13 cellular contexts compared by ENCODE assay signal in genomic region chr7:144656960-144657359, GRCh38.
A peak's percentile ranks its signal among the peaks of the same experiment; 100 is the strongest.
DNase-seq lines count a peak whose midpoint lies in the region; ATAC-seq, FAIRE-seq and TF ChIP-seq lines count a peak whose summit lies in the region.
"Had no signal": no experiment of that assay in that cellular context is flagged by ENCODE, and none has a peak within 500 bp of the region (broad histone marks: within the 10 kb centered on the region; RNA-seq: fewer than 3 reads in every experiment).

No MANE protein-coding gene starts in this region.

- intact Hi-C loops in activated CD8-positive, alpha-beta T cell treated with anti-CD3 and anti-CD28 coated beads for 36 hours (cut with micrococcal nuclease), result no loop called here

- no peak overlapping the region for H3K4me3 ChIP-seq in NB4 (ENCODE audit: low read depth, low read length)
- H3K4me3 ChIP-seq: colonic mucosa, lung, vagina had no signal

- CTCF ChIA-PET in activated CD8-positive, alpha-beta T cell treated with anti-CD3 and anti-CD28 coated beads for 36 hours (lab: Charles Lee), result no interaction called here
- CTCF ChIA-PET in activated CD8-positive, alpha-beta T cell treated with anti-CD3 and anti-CD28 coated beads, Interleukin-2, amount 10 ng/mL, durations not matched to agents 7 days and 5 days (lab: Charles Lee), result interaction anchor here (0.6 kb wide), 1 partner anchor 311 kb away, joined by 3 read pairs; no protein-coding TSS in a partner anchor

- no peak overlapping the region for H3K4me3 Mint-ChIP-seq in activated CD8-positive, alpha-beta T cell treated with anti-CD3 and anti-CD28 coated beads for 36 hours
- H3K4me3 Mint-ChIP-seq in activated CD8-positive, alpha-beta T cell treated with anti-CD3 and anti-CD28 coated beads, Interleukin-2, amount 10 ng/mL, durations not matched to agents 7 days and 5 days, result no peak overlapping the region
- H3K4me3 Mint-ChIP-seq in HFFc6, result no peak overlapping the region

- ATAC-seq in activated CD8-positive, alpha-beta T cell treated with anti-CD3 and anti-CD28 coated beads for 36 hours, result no peak
- ATAC-seq in activated CD8-positive, alpha-beta T cell treated with anti-CD3 and anti-CD28 coated beads, Interleukin-2, amount 10 ng/mL, durations not matched to agents 7 days and 5 days, result no peak
- peak; percentile 70 for ATAC-seq in HG02571 (IDR thresholded peaks at IDR 0.05; ENCODE audit: unreplicated experiment)
- ATAC-seq: foreskin keratinocyte had no signal

- H3K9me3 Mint-ChIP-seq in activated CD8-positive, alpha-beta T cell treated with anti-CD3 and anti-CD28 coated beads for 36 hours, result no peaks in the 10 kb centered on the region
- H3K9me3 Mint-ChIP-seq in activated CD8-positive, alpha-beta T cell treated with anti-CD3 and anti-CD28 coated beads, Interleukin-2, amount 10 ng/mL, durations not matched to agents 7 days and 5 days (ENCODE audit: insufficient read depth), result no peaks in the 10 kb centered on the region
- peaks cover 35% of the 10 kb centered on the region for H3K9me3 Mint-ChIP-seq in HFFc6

- no peak for TF ChIP-seq CTCF in activated CD8-positive, alpha-beta T cell treated with anti-CD3 and anti-CD28 coated beads for 36 hours (IDR thresholded peaks at IDR 0.05)
- no peak for TF ChIP-seq CTCF in NB4 (IDR thresholded peaks at IDR 0.05; ENCODE audit: low read depth, low read length)
- no peak for TF ChIP-seq CTCF in HFFc6 (IDR thresholded peaks at IDR 0.05)

- POLR2A ChIA-PET in activated CD8-positive, alpha-beta T cell treated with anti-CD3 and anti-CD28 coated beads for 36 hours (lab: Charles Lee), result no interaction called here
- POLR2A ChIA-PET in activated CD8-positive, alpha-beta T cell treated with anti-CD3 and anti-CD28 coated beads, Interleukin-2, amount 10 ng/mL, durations not matched to agents 7 days and 5 days (lab: Charles Lee), result no interaction called here

- H3K36me3 Mint-ChIP-seq in activated CD8-positive, alpha-beta T cell treated with anti-CD3 and anti-CD28 coated beads for 36 hours (ENCODE audit: low read depth), result no peaks in the 10 kb centered on the region
- H3K36me3 Mint-ChIP-seq in activated CD8-positive, alpha-beta T cell treated with anti-CD3 and anti-CD28 coated beads, Interleukin-2, amount 10 ng/mL, durations not matched to agents 7 days and 5 days (ENCODE audit: low read depth), result no peaks in the 10 kb centered on the region
- no peaks in the 10 kb centered on the region for H3K36me3 Mint-ChIP-seq in HFFc6 (ENCODE audit: low read depth)

- no peak overlapping the region for H3K27ac Mint-ChIP-seq in activated CD8-positive, alpha-beta T cell treated with anti-CD3 and anti-CD28 coated beads for 36 hours
- H3K27ac Mint-ChIP-seq in activated CD8-positive, alpha-beta T cell treated with anti-CD3 and anti-CD28 coated beads, Interleukin-2, amount 10 ng/mL, durations not matched to agents 7 days and 5 days, result no peak overlapping the region
- H3K27ac Mint-ChIP-seq in HFFc6, result no peak overlapping the region

- H3K27me3 Mint-ChIP-seq in activated CD8-positive, alpha-beta T cell treated with anti-CD3 and anti-CD28 coated beads for 36 hours, result no peaks in the 10 kb centered on the region
- no peaks in the 10 kb centered on the region for H3K27me3 Mint-ChIP-seq in activated CD8-positive, alpha-beta T cell treated with anti-CD3 and anti-CD28 coated beads, Interleukin-2, amount 10 ng/mL, durations not matched to agents 7 days and 5 days (ENCODE audit: low read depth)
- no peaks in the 10 kb centered on the region for H3K27me3 Mint-ChIP-seq in HFFc6 (ENCODE audit: insufficient read depth)

- H3K4me1 Mint-ChIP-seq in activated CD8-positive, alpha-beta T cell treated with anti-CD3 and anti-CD28 coated beads for 36 hours (ENCODE audit: low read depth), result no peaks in the 10 kb centered on the region
- peaks cover 2% of the 10 kb centered on the region for H3K4me1 Mint-ChIP-seq in activated CD8-positive, alpha-beta T cell treated with anti-CD3 and anti-CD28 coated beads, Interleukin-2, amount 10 ng/mL, durations not matched to agents 7 days and 5 days (ENCODE audit: low read depth)
- no peaks in the 10 kb centered on the region for H3K4me1 Mint-ChIP-seq in HFFc6 (ENCODE audit: low read depth)

- FAIRE-seq in H54 (lab: Jason Lieb, UNC), result no peak
- FAIRE-seq: TTC549 had no signal

- TF ChIP-seq POLR2A in NB4 (IDR thresholded peaks at IDR 0.05; ENCODE audit: extremely low read depth, insufficient read length), result no peak
- TF ChIP-seq POLR2A in H54 (IDR thresholded peaks at IDR 0.05; ENCODE audit: low read depth, low read length), result no peak

- peak; percentile 4 for DNase-seq in activated CD8-positive, alpha-beta T cell treated with anti-CD3 and anti-CD28 coated beads for 36 hours
- DNase-seq in activated CD8-positive, alpha-beta T cell treated with anti-CD3 and anti-CD28 coated beads, Interleukin-2, amount 10 ng/mL, durations not matched to agents 7 days and 5 days, result no peak
- DNase-seq in NB4 (ENCODE audit: low read depth) (peak; percentile 31), pons (ENCODE audit: low spot score) (peak; percentile 7), NCI-H2029 treated with DMSO at 0.1 percent for 48 hours (lab: John Stamatoyannopoulos, UW) (no peak), H54 (ENCODE audit: insufficient read length, low spot score) (no peak), HFFc6 (no peak)
- DNase-seq: colonic mucosa, foreskin keratinocyte had no signal

Comparison
In these comparisons a context has a peak if more than half of its experiments do, and no peak if none do; other contexts are left out.
1. DNase-seq: peak in activated CD8-positive, alpha-beta T cell treated with anti-CD3 and anti-CD28 coated beads for 36 hours (single experiment), NB4 (single experiment) and pons (single experiment); none in activated CD8-positive, alpha-beta T cell treated with anti-CD3 and anti-CD28 coated beads, Interleukin-2, amount 10 ng/mL, durations not matched to agents 7 days and 5 days (single experiment), NCI-H2029 treated with DMSO at 0.1 percent for 48 hours (single experiment), H54 (single experiment) and HFFc6 (single experiment).